ENCODE assay signal across 8 cellular contexts in genomic region chr6:131136021-131136847, GRCh38. TPM values are rescaled to one million over a fixed set of nuclear protein-coding genes. Genes with fewer than 3 reads are reported as not detected.
A peak's percentile ranks its signal among the peaks of the same experiment; 100 is the strongest.
DNase-seq lines count a peak whose midpoint lies in the region; ATAC-seq and TF ChIP-seq lines count a peak whose summit lies in the region.

No MANE protein-coding gene starts in this region.

- H3K4me3 ChIP-seq in cardiac muscle cell (peak overlapping the region; percentile 35), right lobe of liver (peak overlapping the region; percentile 82 to 85 (median 83))

- no peak overlapping the region for H3K27ac ChIP-seq in cardiac muscle cell
- peak overlapping the region; percentile 86 for H3K27ac ChIP-seq in cingulate gyrus (ENCODE audit: low read depth, low read length)
- peak overlapping the region; percentile 90 to 95 (median 93) for H3K27ac ChIP-seq in right lobe of liver
- peak overlapping the region; percentile 87 for H3K27ac ChIP-seq in temporal lobe (ENCODE audit: low read depth, low read length)

- WGBS in right lobe of liver (ENCODE audit: insufficient coverage, low coverage, low lambda C conversion rate, missing lambda C conversion rate): 11% methylated on average over 19 of the region's 19 CpGs

- H3K4me1 ChIP-seq in cardiac muscle cell (ENCODE audit: low read depth): peaks cover 6% of the 10 kb centered on the region
- H3K4me1 ChIP-seq in right lobe of liver: peaks cover 0 to 15% (median 0%) of the 10 kb centered on the region in 4 donors

- H3K9me3 ChIP-seq in cardiac muscle cell (ENCODE audit: low read depth): no peaks in the 10 kb centered on the region
- H3K9me3 ChIP-seq in right lobe of liver: no peaks in the 10 kb centered on the region

- no peaks in the 10 kb centered on the region for H3K36me3 ChIP-seq in cardiac muscle cell
- no peaks in the 10 kb centered on the region for H3K36me3 ChIP-seq in right lobe of liver

- TF ChIP-seq CTCF in cardiac muscle cell (IDR thresholded peaks at IDR 0.05; ENCODE audit: low read depth, low read length) (no peak), right lobe of liver (IDR thresholded peaks at IDR 0.05) (no peak)

- H3K27me3 ChIP-seq in cardiac muscle cell (no peaks in the 10 kb centered on the region), right lobe of liver (no peaks in the 10 kb centered on the region)

- peak; percentile 47 to 69 (median 56) for ATAC-seq in right lobe of liver

- intact Hi-C loops in cardiac septum (cut with DNase I) (no loop called here), right lobe of liver (cut with DNase I) (no loop called here)

- TF ChIP-seq POLR2A in right lobe of liver (IDR thresholded peaks at IDR 0.05): no peak

- DNase-seq in cardiac muscle cell (ENCODE audit: low read depth in 1 of 2, low spot score in 1 of 2) (peak in 1 of 2 donors; percentile 74), cardiac septum (ENCODE audit: low spot score) (no peak), MV-4-11 (lab: John Stamatoyannopoulos, UW) (peak; percentile 26), right lobe of liver (peak in 1 of 3 donors; percentile 60), 8988T (no peak), SKM-1 treated with dmso at 0.1 percent for 144 hours (lab: John Stamatoyannopoulos, UW; ENCODE audit: unreplicated experiment) (no peak)

RNA-seq across cellular contexts. Expression of gene AKAP7, which starts 1.0 kb away (rescaled TPM):
- total RNA-seq in cardiac muscle cell: 6.8 and 11.9 TPM in 2 replicates
- 9.1 and 14.3 TPM in 2 replicates for polyA plus RNA-seq in cardiac muscle cell
- total RNA-seq in cardiac septum: 10.9 TPM
- total RNA-seq in right lobe of liver: 10 to 100 TPM in 4 of 6 experiments, 1 to 10 TPM in 2; 8.6 to 16.3 (median 12.6) TPM
- total RNA-seq in temporal lobe: 114 TPM
